In the genomic region with DNA sequence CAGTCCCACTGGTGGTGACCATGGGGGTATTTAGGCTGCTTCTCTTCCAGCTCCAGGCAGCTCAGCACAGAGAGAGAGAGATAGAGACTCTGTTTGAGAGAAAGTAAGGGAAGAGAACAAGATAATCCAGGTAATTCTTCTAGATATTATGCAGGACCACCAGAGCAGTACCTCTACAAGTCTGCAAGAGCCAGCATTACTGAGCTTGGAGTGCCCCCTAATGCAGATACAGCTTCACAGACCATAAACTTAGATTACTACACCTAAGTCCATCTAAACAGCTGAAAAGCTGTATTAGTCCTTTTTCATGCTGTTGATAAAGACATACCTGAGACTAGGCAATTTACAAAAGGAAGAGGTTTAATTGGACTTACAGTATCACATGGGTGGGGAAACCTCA, we compare ENCODE assay signal across 19 cellular contexts.
A peak's percentile ranks its signal among the peaks of the same experiment; 100 is the strongest.
DNase-seq lines count a peak whose midpoint lies in the region; ATAC-seq and TF ChIP-seq lines count a peak whose summit lies in the region.
"Had no signal": no experiment of that assay in that cellular context is flagged by ENCODE, and none has a peak within 500 bp of the region (broad histone marks: within the 10 kb centered on the region; RNA-seq: fewer than 3 reads in every experiment).

No MANE protein-coding gene starts in this region.

- no peak overlapping the region for H3K9ac ChIP-seq in neural progenitor cell

- H3K4me1 Mint-ChIP-seq in neural progenitor cell, result no peaks in the 10 kb centered on the region
- H3K4me1 Mint-ChIP-seq: CD14-positive monocyte had no signal

- TF ChIP-seq POLR2A in stomach (IDR thresholded peaks at IDR 0.05), result no peak

- ATAC-seq in HG02852 (IDR thresholded peaks at IDR 0.05; ENCODE audit: unreplicated experiment), result no peak
- ATAC-seq: A549 had no signal

- H3K4me3 Mint-ChIP-seq in neural progenitor cell, result no peak overlapping the region
- H3K4me3 Mint-ChIP-seq: CD14-positive monocyte had no signal

- no peak overlapping the region for H2AFZ ChIP-seq in neural progenitor cell (replicated peaks)

- H3K79me2 ChIP-seq in neural progenitor cell (ENCODE audit: low read depth), result no peaks in the 10 kb centered on the region

- H3K4me1 ChIP-seq in neural progenitor cell, result no peaks in the 10 kb centered on the region
- no peaks in the 10 kb centered on the region for H3K4me1 ChIP-seq in stomach
- H3K4me1 ChIP-seq: A549, Peyer's patch had no signal

- intact Hi-C loops in stomach (cut with DNase I; ENCODE audit: low total_unique reads), result no loop called here

- TF ChIP-seq CTCF in epithelial cell of proximal tubule (conservative IDR thresholded peaks at IDR 0.05; ENCODE audit: low read depth, low read length) (peak; percentile 39), neural progenitor cell (IDR thresholded peaks at IDR 0.05) (peak; percentile 26), stomach (IDR thresholded peaks at IDR 0.05) (no peak)

- peaks cover 5% of the 10 kb centered on the region for H3K9me3 Mint-ChIP-seq in neural progenitor cell

- DNase-seq in NCI-H748 (lab: John Stamatoyannopoulos, UW; ENCODE audit: unreplicated experiment) (peak; percentile 21), NCI-H748 treated with DMSO at 0.1 percent for 48 hours (lab: John Stamatoyannopoulos, UW) (no peak), OCI-M1 (lab: John Stamatoyannopoulos, UW) (peak; percentile 19), epithelial cell of proximal tubule (ENCODE audit: low read depth) (no peak), neural progenitor cell (ENCODE audit: low spot score) (peak; percentile 5), cortex of kidney (lab: John Stamatoyannopoulos, UW) (no peak), stomach (no peak)
- DNase-seq: COR-L47, DMS79 treated with DMSO at 0.1 percent for 48 hours, MV-4-11, NCI-H1436, NCI-H2029 treated with DMSO at 0.1 percent for 48 hours, NCI-H2227 treated with DMSO at 0.1 percent for 48 hours, NCI-H526, Peyer's patch, Right ventricle myocardium superior had no signal

- H3F3A ChIP-seq in neural progenitor cell (ENCODE audit: low read depth), result no peaks in the 10 kb centered on the region

- no peak overlapping the region for H3K4me3 ChIP-seq in epithelial cell of proximal tubule (ENCODE audit: low read depth, low read length)
- H3K4me3 ChIP-seq in neural progenitor cell, result no peak overlapping the region
- no peak overlapping the region for H3K4me3 ChIP-seq in stomach
- H3K4me3 ChIP-seq: A549, Peyer's patch had no signal

- H3K4me2 ChIP-seq in neural progenitor cell, result no peak overlapping the region
- H3K4me2 ChIP-seq: A549 had no signal

- no peaks in the 10 kb centered on the region for H4K20me1 ChIP-seq in neural progenitor cell (ENCODE audit: low read depth)

- H3K36me3 Mint-ChIP-seq in neural progenitor cell, result no peaks in the 10 kb centered on the region
- H3K36me3 Mint-ChIP-seq: CD14-positive monocyte had no signal

- no peaks in the 10 kb centered on the region for H3K36me3 ChIP-seq in neural progenitor cell
- H3K36me3 ChIP-seq in stomach, result no peaks in the 10 kb centered on the region
- H3K36me3 ChIP-seq: Peyer's patch had no signal

- no peak for TF ChIP-seq EP300 in stomach (IDR thresholded peaks at IDR 0.05)

- no peak overlapping the region for H3K27ac Mint-ChIP-seq in neural progenitor cell
- H3K27ac Mint-ChIP-seq: CD14-positive monocyte had no signal

- H3K27me3 Mint-ChIP-seq in neural progenitor cell (ENCODE audit: insufficient read depth, low read depth), result no peaks in the 10 kb centered on the region

- H3K27ac ChIP-seq in neural progenitor cell (no peak overlapping the region), stomach (no peak overlapping the region)
- H3K27ac ChIP-seq: A549, Peyer's patch had no signal

- H3K9me3 ChIP-seq in neural progenitor cell (ENCODE audit: low read depth) (no peaks in the 10 kb centered on the region), stomach (no peaks in the 10 kb centered on the region)
- H3K9me3 ChIP-seq: A549, Peyer's patch had no signal

- H3K27me3 ChIP-seq in neural progenitor cell, result no peaks in the 10 kb centered on the region
- H3K27me3 ChIP-seq in stomach, result no peaks in the 10 kb centered on the region
- H3K27me3 ChIP-seq: Peyer's patch had no signal

Comparison
In these comparisons a context has a peak if more than half of its experiments do, and no peak if none do; other contexts are left out.
1. DNase-seq: peak in NCI-H748 (single experiment), OCI-M1 (single experiment) and neural progenitor cell (single experiment); none in NCI-H748 treated with DMSO at 0.1 percent for 48 hours (single experiment), epithelial cell of proximal tubule (single experiment), cortex of kidney (single experiment) and stomach (single experiment).
2. CTCF ChIP-seq: peak in epithelial cell of proximal tubule (single experiment) and neural progenitor cell (single experiment); none in stomach (0 of 7).